1 cellular context compared by ENCODE assay signal in genomic region chr13:51562011-51562671, GRCh38.
TF ChIP-seq lines count a peak whose summit lies in the region.

No MANE protein-coding gene starts in this region.

TF ChIP-seq in GM23338, 12 proteins besides CTCF, POLR2A, EP300 and RAD21 (continued from another document):
- no peak for TF ChIP-seq REST (IDR thresholded peaks at IDR 0.05; ENCODE audit: unreplicated experiment)
- TF ChIP-seq NANOG (IDR thresholded peaks at IDR 0.05; ENCODE audit: borderline replicate concordance) = no peak
